Comparison of ENCODE assay signal across 8 cellular contexts in genomic region chr2:61764035-61764800, GRCh38.
A peak's percentile ranks its signal among the peaks of the same experiment; 100 is the strongest.
DNase-seq lines count a peak whose midpoint lies in the region; ATAC-seq and TF ChIP-seq lines count a peak whose summit lies in the region.

No MANE protein-coding gene starts in this region.

- no peaks in the 10 kb centered on the region for H3K27me3 ChIP-seq in upper lobe of right lung

- TF ChIP-seq CTCF in upper lobe of right lung (IDR thresholded peaks at IDR 0.05): no peak

- no peaks in the 10 kb centered on the region for H3K36me3 ChIP-seq in upper lobe of right lung

- H3K4me3 ChIP-seq in upper lobe of right lung: peak overlapping the region; percentile 61

- peak overlapping the region; percentile 97 for H3K27ac ChIP-seq in upper lobe of right lung

- H3K4me1 ChIP-seq in upper lobe of right lung: peaks cover 6% of the 10 kb centered on the region

- ATAC-seq in HG02884 (IDR thresholded peaks at IDR 0.05; ENCODE audit: unreplicated experiment): peak; percentile 98
- peak; percentile 99 to 100 for ATAC-seq in left cardiac atrium
- ATAC-seq in upper lobe of right lung: peak; percentile 100

- peak; percentile 93 for DNase-seq in NCI-H146 treated with DMSO at 0.1 percent for 48 hours (lab: John Stamatoyannopoulos, UW; ENCODE audit: unreplicated experiment)
- peak; percentile 87 to 99 (median 93) for DNase-seq in T-helper 1 cell
- DNase-seq in amniotic stem cell (lab: John Stamatoyannopoulos, UW): peak; percentile 96
- peak; percentile 97 for DNase-seq in left cardiac atrium
- peak; percentile 100 for DNase-seq in posterior vena cava (ENCODE audit: low spot score)
- peak; percentile 99 for DNase-seq in upper lobe of right lung

- no peaks in the 10 kb centered on the region for H3K9me3 ChIP-seq in upper lobe of right lung

- intact Hi-C loops in left cardiac atrium (cut with DNase I): loop anchor here (2.0 to 5.0 kb wide), 3 partner anchors 102 to 227 kb away; partner anchors contain the start of gene XPO1 (in 1 of the 2)
- intact Hi-C loops in posterior vena cava (cut with DNase I): loop anchor here in 1 of 2 donors (10.0 kb wide), 1 partner anchor 229 kb away; the partner anchor contains the start of gene XPO1
- intact Hi-C loops in upper lobe of right lung (cut with DNase I): no loop called here

- peak; percentile 80 for TF ChIP-seq POLR2A in GM15510 (IDR thresholded peaks at IDR 0.05; ENCODE audit: borderline replicate concordance, extremely low read depth, insufficient read length)

Comparison
In these comparisons a context has a peak if more than half of its experiments do, and no peak if none do; other contexts are left out.
1. Peak in every context shown above with its lines: DNase-seq, ATAC-seq, H3K4me3 ChIP-seq and H3K27ac ChIP-seq.